Comparison of ENCODE assay signal across 8 cellular contexts in genomic region chr10:75165684-75166622, GRCh38. TPM values are rescaled to one million over a fixed set of nuclear protein-coding genes. Genes with fewer than 3 reads are reported as not detected.
DNase-seq lines count a peak whose midpoint lies in the region; ATAC-seq, FAIRE-seq and TF ChIP-seq lines count a peak whose summit lies in the region.

No MANE protein-coding gene starts in this region.

- TF ChIP-seq POLR2A in esophagus squamous epithelium (IDR thresholded peaks at IDR 0.05), result no peak

- peaks cover 47% of the 10 kb centered on the region for H3K4me1 Mint-ChIP-seq in activated CD4-positive, alpha-beta T cell treated with anti-CD3 and anti-CD28 coated beads, Interleukin-2, amount 10 ng/mL, durations not matched to agents 7 days and 5 days

- H3K79me2 ChIP-seq in smooth muscle cell (ENCODE audit: low read depth), result peaks cover 22% of the 10 kb centered on the region

- H3F3A ChIP-seq in smooth muscle cell (ENCODE audit: low read depth), result no peaks in the 10 kb centered on the region

- peak; percentile 76 for ATAC-seq in HG02943 (IDR thresholded peaks at IDR 0.05; ENCODE audit: low read depth, unreplicated experiment)

- no peak for FAIRE-seq in small intestine (lab: Jason Lieb, UNC)

- H3K4me3 ChIP-seq in small intestine (ENCODE audit: low read depth in 1 of 2, low read length in 2 of 2) (no peak overlapping the region), esophagus squamous epithelium (no peak overlapping the region), smooth muscle cell (no peak overlapping the region)

- intact Hi-C loops in esophagus squamous epithelium (cut with DNase I), result no loop called here

- H4K20me1 ChIP-seq in smooth muscle cell (ENCODE audit: low read depth), result peaks cover 76% of the 10 kb centered on the region

- TF ChIP-seq CTCF in esophagus squamous epithelium (IDR thresholded peaks at IDR 0.05) (no peak), smooth muscle cell (IDR thresholded peaks at IDR 0.05; ENCODE audit: borderline replicate concordance, insufficient read depth, poor library complexity, severe bottlenecking) (no peak)

- H3K36me3 ChIP-seq in small intestine (ENCODE audit: control insufficient read depth in 2 of 2, insufficient read depth in 2 of 2, low read length in 2 of 2) (peaks cover 3 to 6% of the 10 kb centered on the region in 2 donors), esophagus squamous epithelium (peaks cover 0 to 88% (median 14%) of the 10 kb centered on the region in 3 donors), smooth muscle cell (ENCODE audit: low read depth) (no peaks in the 10 kb centered on the region)

- peak overlapping the region; percentile 95 for H3K27ac Mint-ChIP-seq in activated CD4-positive, alpha-beta T cell treated with anti-CD3 and anti-CD28 coated beads, Interleukin-2, amount 10 ng/mL, durations not matched to agents 7 days and 5 days

- H2AFZ ChIP-seq in smooth muscle cell (ENCODE audit: low read depth), result no peak overlapping the region

- POLR2A ChIA-PET in activated CD4-positive, alpha-beta T cell treated with anti-CD3 and anti-CD28 coated beads, Interleukin-2, amount 10 ng/mL, durations not matched to agents 7 days and 5 days (lab: Charles Lee), result interaction anchor here (0.6 kb wide), 1 partner anchor 65 kb away, joined by 5 read pairs; no protein-coding TSS in a partner anchor

- peak; percentile 53 for DNase-seq in activated CD4-positive, alpha-beta T cell treated with anti-CD3 and anti-CD28 coated beads, Interleukin-2, amount 10 ng/mL, durations not matched to agents 7 days and 5 days
- DNase-seq in activated CD4-positive, alpha-beta T cell treated with anti-CD3 and anti-CD28 coated beads, Interleukin-2, amount 50 U/mL, for 48 hours, result no peak
- peak; percentile 91 for DNase-seq in SKM-1 treated with dmso at 0.1 percent for 144 hours (lab: John Stamatoyannopoulos, UW; ENCODE audit: unreplicated experiment)
- DNase-seq in small intestine, result peak; percentile 47
- no peak for DNase-seq in esophagus squamous epithelium (lab: John Stamatoyannopoulos, UW)
- no peak for DNase-seq in smooth muscle cell (lab: John Stamatoyannopoulos, UW; ENCODE audit: unreplicated experiment)
- no peak for DNase-seq in activated CD8-positive, alpha-beta memory T cell treated with anti-CD3 and anti-CD28 coated beads for 24 hours

- no peaks in the 10 kb centered on the region for H3K9me3 Mint-ChIP-seq in activated CD4-positive, alpha-beta T cell treated with anti-CD3 and anti-CD28 coated beads, Interleukin-2, amount 10 ng/mL, durations not matched to agents 7 days and 5 days

- H3K4me1 ChIP-seq in small intestine (ENCODE audit: control insufficient read depth in 2 of 2, insufficient read depth in 1 of 2, low read depth in 1 of 2, low read length in 1 of 2) (peaks cover 0 to 3% of the 10 kb centered on the region in 2 donors), esophagus squamous epithelium (peaks cover 0 to 7% (median 5%) of the 10 kb centered on the region in 3 donors), smooth muscle cell (ENCODE audit: low read depth) (no peaks in the 10 kb centered on the region)

- peaks cover 33% of the 10 kb centered on the region for H3K36me3 Mint-ChIP-seq in activated CD4-positive, alpha-beta T cell treated with anti-CD3 and anti-CD28 coated beads, Interleukin-2, amount 10 ng/mL, durations not matched to agents 7 days and 5 days (ENCODE audit: low read depth)

- 49 to 82% (median 68%) methylated on average over 2 of the region's 2 CpGs for WGBS in small intestine, 3 donors
- 50 to 61% methylated on average over 2 of the region's 2 CpGs for WGBS in esophagus squamous epithelium, 2 donors
- 99% methylated on average over 2 of the region's 2 CpGs for WGBS in smooth muscle cell (ENCODE audit: low lambda C conversion rate)

- peak overlapping the region; percentile 70 for H3K4me3 Mint-ChIP-seq in activated CD4-positive, alpha-beta T cell treated with anti-CD3 and anti-CD28 coated beads, Interleukin-2, amount 10 ng/mL, durations not matched to agents 7 days and 5 days

- H3K9me3 ChIP-seq in small intestine (ENCODE audit: control insufficient read depth, low read depth) (no peaks in the 10 kb centered on the region), esophagus squamous epithelium (no peaks in the 10 kb centered on the region), smooth muscle cell (replicated peaks; ENCODE audit: low read depth) (no peaks in the 10 kb centered on the region)

- CTCF ChIA-PET in activated CD4-positive, alpha-beta T cell treated with anti-CD3 and anti-CD28 coated beads, Interleukin-2, amount 10 ng/mL, durations not matched to agents 7 days and 5 days (lab: Charles Lee), result interaction anchor here (0.9 to 1.9 kb wide), 8 partner anchors 11 to 70 kb away, joined by 3 to 8 read pairs (median 4); partner anchors contain the start of gene COMTD1

- H3K27me3 ChIP-seq in small intestine (ENCODE audit: control insufficient read depth in 2 of 2, insufficient read depth in 2 of 2, low read length in 2 of 2) (no peaks in the 10 kb centered on the region), esophagus squamous epithelium (no peaks in the 10 kb centered on the region), smooth muscle cell (ENCODE audit: low read depth) (no peaks in the 10 kb centered on the region)

- no peak overlapping the region for H3K9ac ChIP-seq in smooth muscle cell (ENCODE audit: low read depth)

- H3K27me3 Mint-ChIP-seq in activated CD4-positive, alpha-beta T cell treated with anti-CD3 and anti-CD28 coated beads, Interleukin-2, amount 10 ng/mL, durations not matched to agents 7 days and 5 days, result no peaks in the 10 kb centered on the region

- H3K4me2 ChIP-seq in smooth muscle cell, result no peak overlapping the region

- no peak overlapping the region for H3K27ac ChIP-seq in small intestine (ENCODE audit: low read depth in 1 of 2, low read length in 1 of 2)
- no peak overlapping the region for H3K27ac ChIP-seq in esophagus squamous epithelium
- no peak overlapping the region for H3K27ac ChIP-seq in smooth muscle cell (ENCODE audit: low read depth)

RNA-seq across cellular contexts. Expression of gene VDAC2, which starts 44.6 kb away (rescaled TPM):
- total RNA-seq in activated CD4-positive, alpha-beta T cell treated with anti-CD3 and anti-CD28 coated beads, Interleukin-2, amount 10 ng/mL, durations not matched to agents 7 days and 5 days, result 100 to 1,000 TPM in 1 of 2 experiments, 10 to 100 TPM in 1; 98.6 to 122 TPM
- 100 to 1,000 TPM; 181 to 313 (median 290) TPM for polyA plus RNA-seq in small intestine
- total RNA-seq in esophagus squamous epithelium, result 100 to 1,000 TPM; 219 to 319 (median 285) TPM
- 183 and 189 TPM in 2 replicates for total RNA-seq in smooth muscle cell
- polyA plus RNA-seq in smooth muscle cell, result 207 and 237 TPM in 2 replicates

RNA-seq across cellular contexts. Expression of gene SAMD8, which starts 54.5 kb away (rescaled TPM):
- 10 to 100 TPM; 12.9 to 13.3 TPM for total RNA-seq in activated CD4-positive, alpha-beta T cell treated with anti-CD3 and anti-CD28 coated beads, Interleukin-2, amount 10 ng/mL, durations not matched to agents 7 days and 5 days
- polyA plus RNA-seq in small intestine (1 to 10 TPM; 4.3 to 5.8 (median 5.6) TPM), smooth muscle cell (7.4 and 9.7 TPM in 2 replicates)
- total RNA-seq in esophagus squamous epithelium (10 to 100 TPM; 18.5 to 36.0 (median 24.6) TPM), smooth muscle cell (30.1 and 35.4 TPM in 2 replicates)

Comparison
In these comparisons a context has a peak if more than half of its experiments do, and no peak if none do; other contexts are left out.
1. DNase-seq: peak in activated CD4-positive, alpha-beta T cell treated with anti-CD3 and anti-CD28 coated beads, Interleukin-2, amount 10 ng/mL, durations not matched to agents 7 days and 5 days (single experiment), SKM-1 treated with dmso at 0.1 percent for 144 hours (single experiment) and small intestine (single experiment); none in activated CD4-positive, alpha-beta T cell treated with anti-CD3 and anti-CD28 coated beads, Interleukin-2, amount 50 U/mL, for 48 hours (0 of 2), esophagus squamous epithelium (single experiment), smooth muscle cell (single experiment) and activated CD8-positive, alpha-beta memory T cell treated with anti-CD3 and anti-CD28 coated beads for 24 hours (single experiment).